Comparison of ENCODE assay signal across 1 cellular context in the genomic region with DNA sequence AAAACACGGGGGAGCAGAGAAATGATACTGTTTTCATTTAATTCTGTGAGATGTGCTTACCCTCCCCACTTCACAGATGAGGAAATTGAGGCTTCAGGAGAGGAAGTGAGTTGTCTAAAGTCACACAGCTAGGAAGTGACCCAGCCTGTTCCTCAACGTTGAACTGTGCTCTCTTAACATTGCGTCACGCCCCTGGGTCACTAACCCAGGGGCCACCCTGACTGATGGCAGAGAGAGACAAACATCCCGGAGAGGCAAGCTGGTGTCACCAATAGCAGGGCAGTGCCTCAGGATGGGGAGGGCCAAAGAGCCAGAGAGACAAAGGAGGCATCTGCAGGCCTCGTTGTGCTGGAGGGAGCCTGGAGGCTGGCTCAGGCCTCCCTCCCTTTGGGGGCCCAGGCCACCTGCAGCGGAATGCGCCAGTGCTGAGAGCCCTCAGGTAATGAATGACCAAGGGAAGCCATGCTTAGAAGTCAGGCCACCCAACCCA.
TF ChIP-seq lines count a peak whose summit lies in the region.

No MANE protein-coding gene starts in this region.

TF ChIP-seq in K562, 482 proteins besides CTCF, POLR2A, EP300 and RAD21 (continued from another document and continues in another):
- TF ChIP-seq MBD1 (CRISPR knock-in tag; IDR thresholded peaks at IDR 0.05) = no peak
- TF ChIP-seq, protein P1, sequence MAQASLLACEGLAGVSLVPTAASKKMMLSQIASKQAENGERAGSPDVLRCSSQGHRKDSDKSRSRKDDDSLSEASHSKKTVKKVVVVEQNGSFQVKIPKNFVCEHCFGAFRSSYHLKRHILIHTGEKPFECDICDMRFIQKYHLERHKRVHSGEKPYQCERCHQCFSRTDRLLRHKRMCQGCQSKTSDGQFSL (CRISPR knock-in tag; IDR thresholded peaks at IDR 0.05) = no peak
- TF ChIP-seq, protein P1 (tag; IDR thresholded peaks at IDR 0.05) = 0 out of 4 replicates have a peak, but pooled peaks of 1 of the 2 experiments have one; percentile 46
- TF ChIP-seq, protein P2, sequence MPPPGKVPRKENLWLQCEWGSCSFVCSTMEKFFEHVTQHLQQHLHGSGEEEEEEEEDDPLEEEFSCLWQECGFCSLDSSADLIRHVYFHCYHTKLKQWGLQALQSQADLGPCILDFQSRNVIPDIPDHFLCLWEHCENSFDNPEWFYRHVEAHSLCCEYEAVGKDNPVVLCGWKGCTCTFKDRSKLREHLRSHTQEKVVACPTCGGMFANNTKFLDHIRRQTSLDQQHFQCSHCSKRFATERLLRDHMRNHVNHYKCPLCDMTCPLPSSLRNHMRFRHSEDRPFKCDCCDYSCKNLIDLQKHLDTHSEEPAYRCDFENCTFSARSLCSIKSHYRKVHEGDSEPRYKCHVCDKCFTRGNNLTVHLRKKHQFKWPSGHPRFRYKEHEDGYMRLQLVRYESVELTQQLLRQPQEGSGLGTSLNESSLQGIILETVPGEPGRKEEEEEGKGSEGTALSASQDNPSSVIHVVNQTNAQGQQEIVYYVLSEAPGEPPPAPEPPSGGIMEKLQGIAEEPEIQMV (tag; conservative IDR thresholded peaks at IDR 0.05; ENCODE audit: low read depth) = no peak
- TF ChIP-seq SMARCB1 (IDR thresholded peaks at IDR 0.05; ENCODE audit: insufficient read length, low read depth) = no peak
- TF ChIP-seq, protein P3, sequence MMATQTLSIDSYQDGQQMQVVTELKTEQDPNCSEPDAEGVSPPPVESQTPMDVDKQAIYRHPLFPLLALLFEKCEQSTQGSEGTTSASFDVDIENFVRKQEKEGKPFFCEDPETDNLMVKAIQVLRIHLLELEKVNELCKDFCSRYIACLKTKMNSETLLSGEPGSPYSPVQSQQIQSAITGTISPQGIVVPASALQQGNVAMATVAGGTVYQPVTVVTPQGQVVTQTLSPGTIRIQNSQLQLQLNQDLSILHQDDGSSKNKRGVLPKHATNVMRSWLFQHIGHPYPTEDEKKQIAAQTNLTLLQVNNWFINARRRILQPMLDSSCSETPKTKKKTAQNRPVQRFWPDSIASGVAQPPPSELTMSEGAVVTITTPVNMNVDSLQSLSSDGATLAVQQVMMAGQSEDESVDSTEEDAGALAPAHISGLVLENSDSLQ (IDR thresholded peaks at IDR 0.05) = peak; percentile 80
- peak in 1 of 2 experiments; percentile 35 for TF ChIP-seq E2F6 (IDR thresholded peaks at IDR 0.05; ENCODE audit: borderline replicate concordance in 1 of 2, extremely low read depth in 1 of 2, insufficient read depth in 1 of 2, insufficient read length in 1 of 2, low read depth in 1 of 2, low read length in 1 of 2, poor library complexity in 1 of 2, severe bottlenecking in 1 of 2)
- TF ChIP-seq CTBP1 (IDR thresholded peaks at IDR 0.05; ENCODE audit: borderline replicate concordance) = no peak
- peak; percentile 64 for TF ChIP-seq RBFOX2 (IDR thresholded peaks at IDR 0.05; ENCODE audit: low read depth, low read length)
- TF ChIP-seq NEUROD1 (IDR thresholded peaks at IDR 0.05; ENCODE audit: borderline replicate concordance, low read depth, low read length, partially characterized antibody) = peak; percentile 45
- TF ChIP-seq CC2D1A (IDR thresholded peaks at IDR 0.05) = 0 out of 2 replicates have a peak, but pooled peaks have one; percentile 21
- peak; percentile 94 for TF ChIP-seq ETV1 (tag; conservative IDR thresholded peaks at IDR 0.05; ENCODE audit: low read depth)
- 0 out of 2 replicates have a peak, but pooled peaks have one; percentile 40 for TF ChIP-seq ZFPM2 (CRISPR knock-in tag; IDR thresholded peaks at IDR 0.05)
- TF ChIP-seq ZZZ3 (IDR thresholded peaks at IDR 0.05) = no peak
- TF ChIP-seq, protein P4, sequence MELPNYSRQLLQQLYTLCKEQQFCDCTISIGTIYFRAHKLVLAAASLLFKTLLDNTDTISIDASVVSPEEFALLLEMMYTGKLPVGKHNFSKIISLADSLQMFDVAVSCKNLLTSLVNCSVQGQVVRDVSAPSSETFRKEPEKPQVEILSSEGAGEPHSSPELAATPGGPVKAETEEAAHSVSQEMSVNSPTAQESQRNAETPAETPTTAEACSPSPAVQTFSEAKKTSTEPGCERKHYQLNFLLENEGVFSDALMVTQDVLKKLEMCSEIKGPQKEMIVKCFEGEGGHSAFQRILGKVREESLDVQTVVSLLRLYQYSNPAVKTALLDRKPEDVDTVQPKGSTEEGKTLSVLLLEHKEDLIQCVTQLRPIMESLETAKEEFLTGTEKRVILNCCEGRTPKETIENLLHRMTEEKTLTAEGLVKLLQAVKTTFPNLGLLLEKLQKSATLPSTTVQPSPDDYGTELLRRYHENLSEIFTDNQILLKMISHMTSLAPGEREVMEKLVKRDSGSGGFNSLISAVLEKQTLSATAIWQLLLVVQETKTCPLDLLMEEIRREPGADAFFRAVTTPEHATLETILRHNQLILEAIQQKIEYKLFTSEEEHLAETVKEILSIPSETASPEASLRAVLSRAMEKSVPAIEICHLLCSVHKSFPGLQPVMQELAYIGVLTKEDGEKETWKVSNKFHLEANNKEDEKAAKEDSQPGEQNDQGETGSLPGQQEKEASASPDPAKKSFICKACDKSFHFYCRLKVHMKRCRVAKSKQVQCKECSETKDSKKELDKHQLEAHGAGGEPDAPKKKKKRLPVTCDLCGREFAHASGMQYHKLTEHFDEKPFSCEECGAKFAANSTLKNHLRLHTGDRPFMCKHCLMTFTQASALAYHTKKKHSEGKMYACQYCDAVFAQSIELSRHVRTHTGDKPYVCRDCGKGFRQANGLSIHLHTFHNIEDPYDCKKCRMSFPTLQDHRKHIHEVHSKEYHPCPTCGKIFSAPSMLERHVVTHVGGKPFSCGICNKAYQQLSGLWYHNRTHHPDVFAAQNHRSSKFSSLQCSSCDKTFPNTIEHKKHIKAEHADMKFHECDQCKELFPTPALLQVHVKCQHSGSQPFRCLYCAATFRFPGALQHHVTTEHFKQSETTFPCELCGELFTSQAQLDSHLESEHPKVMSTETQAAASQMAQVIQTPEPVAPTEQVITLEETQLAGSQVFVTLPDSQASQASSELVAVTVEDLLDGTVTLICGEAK (IDR thresholded peaks at IDR 0.05) = no peak
- TF ChIP-seq, protein P4 (CRISPR knock-in tag; IDR thresholded peaks at IDR 0.05) = no peak
- TF ChIP-seq DPF2 (IDR thresholded peaks at IDR 0.05) = peak; percentile 14; the same call in 1 of the 2 replicates
- peak in 1 of 2 experiments; percentile 10; a peak in 1 of 4 replicates for TF ChIP-seq MAZ (CRISPR knock-in tag; conservative IDR thresholded peaks at IDR 0.05 in 1 of 2, IDR thresholded peaks at IDR 0.05 in 1 of 2)
- peak; percentile 58; the same call in 1 of the 2 replicates for TF ChIP-seq ATF4 (CRISPR knock-in tag; IDR thresholded peaks at IDR 0.05)
- TF ChIP-seq BRCA1 (IDR thresholded peaks at IDR 0.05) = no peak
- no peak for TF ChIP-seq BRCA1 (CRISPR knock-in tag; IDR thresholded peaks at IDR 0.05)
- TF ChIP-seq ZNF384 (IDR thresholded peaks at IDR 0.05; ENCODE audit: low read depth, low read length) = no peak
- peak; percentile 97 for TF ChIP-seq BRD9 (IDR thresholded peaks at IDR 0.05; ENCODE audit: low read depth, partially characterized antibody)
- TF ChIP-seq, protein P5, sequence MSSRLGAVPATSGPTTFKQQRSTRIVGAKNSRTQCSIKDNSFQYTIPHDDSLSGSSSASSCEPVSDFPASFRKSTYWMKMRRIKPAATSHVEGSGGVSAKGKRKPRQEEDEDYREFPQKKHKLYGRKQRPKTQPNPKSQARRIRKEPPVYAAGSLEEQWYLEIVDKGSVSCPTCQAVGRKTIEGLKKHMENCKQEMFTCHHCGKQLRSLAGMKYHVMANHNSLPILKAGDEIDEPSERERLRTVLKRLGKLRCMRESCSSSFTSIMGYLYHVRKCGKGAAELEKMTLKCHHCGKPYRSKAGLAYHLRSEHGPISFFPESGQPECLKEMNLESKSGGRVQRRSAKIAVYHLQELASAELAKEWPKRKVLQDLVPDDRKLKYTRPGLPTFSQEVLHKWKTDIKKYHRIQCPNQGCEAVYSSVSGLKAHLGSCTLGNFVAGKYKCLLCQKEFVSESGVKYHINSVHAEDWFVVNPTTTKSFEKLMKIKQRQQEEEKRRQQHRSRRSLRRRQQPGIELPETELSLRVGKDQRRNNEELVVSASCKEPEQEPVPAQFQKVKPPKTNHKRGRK (tag; IDR thresholded peaks at IDR 0.05) = no peak
- TF ChIP-seq POLR2B (IDR thresholded peaks at IDR 0.05; ENCODE audit: low read depth, partially characterized antibody) = no peak
- peak; percentile 64 for TF ChIP-seq CREM (IDR thresholded peaks at IDR 0.05; ENCODE audit: low read depth)
- TF ChIP-seq CHD4 (IDR thresholded peaks at IDR 0.05; ENCODE audit: insufficient read depth, insufficient replicate concordance, low read depth, low read length, poor library complexity, severe bottlenecking) = peak; percentile 89
- TF ChIP-seq ZNF507 (tag; conservative IDR thresholded peaks at IDR 0.05) = no peak
- TF ChIP-seq NR2C1 (IDR thresholded peaks at IDR 0.05) = no peak
- TF ChIP-seq NR2C1 (tag; IDR thresholded peaks at IDR 0.05) = peak; percentile 63
- TF ChIP-seq PRPF4 (IDR thresholded peaks at IDR 0.05; ENCODE audit: insufficient read depth, low read depth, low read length, poor library complexity, severe bottlenecking) = no peak
- peak; percentile 47; the same call in 1 of the 2 replicates for TF ChIP-seq E2F3 (CRISPR knock-in tag; IDR thresholded peaks at IDR 0.05)
- peak; percentile 46; the same call in 1 of the 2 replicates for TF ChIP-seq ETV5 (CRISPR knock-in tag; IDR thresholded peaks at IDR 0.05; ENCODE audit: low read depth)
- TF ChIP-seq CEBPB (tag; IDR thresholded peaks at IDR 0.05) = peak; percentile 97
- no peak for TF ChIP-seq ZNF449 (CRISPR knock-in tag; IDR thresholded peaks at IDR 0.05)
